In the genomic region with DNA sequence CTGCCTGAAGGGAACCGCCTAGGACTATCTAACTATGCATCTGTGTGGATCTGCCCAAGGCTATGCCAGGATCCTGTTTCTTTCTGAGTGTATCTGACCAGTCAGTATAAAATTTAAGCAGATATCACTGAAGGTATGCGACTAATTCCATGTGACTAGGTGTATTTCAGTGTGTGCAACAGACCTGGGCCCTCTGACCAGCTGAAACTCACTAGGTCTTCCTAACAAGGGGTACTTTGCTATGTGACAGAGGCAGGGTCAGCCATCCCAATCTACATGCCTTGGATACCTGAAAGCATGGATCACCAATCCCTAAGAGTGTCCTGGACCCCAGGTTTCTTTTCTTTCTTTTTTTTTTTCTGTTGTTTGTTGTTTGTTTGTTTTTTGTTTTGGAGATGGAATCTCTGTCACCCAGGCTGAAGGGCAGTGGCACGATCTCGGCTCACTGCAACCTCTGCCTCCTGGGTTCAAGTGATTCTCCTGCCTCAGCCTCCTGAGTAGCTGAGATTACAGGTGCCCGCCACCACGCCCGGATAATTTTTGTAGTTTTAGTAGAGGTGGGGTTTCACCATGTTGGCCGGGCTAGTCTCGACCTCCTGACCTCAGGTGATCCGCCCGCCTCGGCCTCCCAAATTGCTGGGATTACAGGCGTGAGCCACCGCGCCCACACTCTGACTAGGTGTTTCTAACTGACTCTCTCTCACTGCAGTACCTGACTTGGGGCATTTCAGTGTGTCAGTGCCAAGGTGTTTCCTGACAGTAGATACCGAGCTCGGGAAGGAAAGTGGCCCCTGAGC, we compare ENCODE assay signal across 1 cellular context.
A peak's percentile ranks its signal among the peaks of the same experiment; 100 is the strongest.
TF ChIP-seq lines count a peak whose summit lies in the region.

No MANE protein-coding gene starts in this region.

TF ChIP-seq in GM12878, 131 proteins besides CTCF, POLR2A, EP300 and RAD21:
- TF ChIP-seq BCL11A (IDR thresholded peaks at IDR 0.05; ENCODE audit: low read depth, low read length) (no peak), HCFC1 (IDR thresholded peaks at IDR 0.05; ENCODE audit: low read length) (no peak), CBX5 (IDR thresholded peaks at IDR 0.05; ENCODE audit: low read depth) (no peak), SIN3A (IDR thresholded peaks at IDR 0.05; ENCODE audit: low read depth, low read length) (no peak)
- TF ChIP-seq, protein P1, sequence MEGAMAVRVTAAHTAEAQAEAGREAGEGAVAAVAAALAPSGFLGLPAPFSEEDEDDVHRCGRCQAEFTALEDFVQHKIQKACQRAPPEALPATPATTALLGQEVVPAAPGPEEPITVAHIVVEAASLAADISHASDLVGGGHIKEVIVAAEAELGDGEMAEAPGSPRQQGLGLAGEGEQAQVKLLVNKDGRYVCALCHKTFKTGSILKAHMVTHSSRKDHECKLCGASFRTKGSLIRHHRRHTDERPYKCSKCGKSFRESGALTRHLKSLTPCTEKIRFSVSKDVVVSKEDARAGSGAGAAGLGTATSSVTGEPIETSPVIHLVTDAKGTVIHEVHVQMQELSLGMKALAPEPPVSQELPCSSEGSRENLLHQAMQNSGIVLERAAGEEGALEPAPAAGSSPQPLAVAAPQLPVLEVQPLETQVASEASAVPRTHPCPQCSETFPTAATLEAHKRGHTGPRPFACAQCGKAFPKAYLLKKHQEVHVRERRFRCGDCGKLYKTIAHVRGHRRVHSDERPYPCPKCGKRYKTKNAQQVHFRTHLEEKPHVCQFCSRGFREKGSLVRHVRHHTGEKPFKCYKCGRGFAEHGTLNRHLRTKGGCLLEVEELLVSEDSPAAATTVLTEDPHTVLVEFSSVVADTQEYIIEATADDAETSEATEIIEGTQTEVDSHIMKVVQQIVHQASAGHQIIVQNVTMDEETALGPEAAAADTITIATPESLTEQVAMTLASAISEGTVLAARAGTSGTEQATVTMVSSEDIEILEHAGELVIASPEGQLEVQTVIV (IDR thresholded peaks at IDR 0.05; ENCODE audit: borderline replicate concordance, partially characterized antibody): peak; percentile 23
